ENCODE assay signal across 27 cellular contexts in genomic region chr14:75723716-75724115, GRCh38.
A peak's percentile ranks its signal among the peaks of the same experiment; 100 is the strongest.
DNase-seq lines count a peak whose midpoint lies in the region; ATAC-seq, FAIRE-seq and TF ChIP-seq lines count a peak whose summit lies in the region.
"Had no signal": no experiment of that assay in that cellular context is flagged by ENCODE, and none has a peak within 500 bp of the region (broad histone marks: within the 10 kb centered on the region; RNA-seq: fewer than 3 reads in every experiment).

No MANE protein-coding gene starts in this region.

- H3K27me3 ChIP-seq in right cardiac atrium (ENCODE audit: control insufficient read depth, insufficient read depth): no peaks in the 10 kb centered on the region
- H3K27me3 ChIP-seq: dorsolateral prefrontal cortex, sigmoid colon had no signal

- DNase-seq in Right ventricle myocardium inferior (ENCODE audit: missing footprints) (no peak), right cardiac atrium (no peak), choroid plexus epithelial cell (ENCODE audit: low read depth) (peak; percentile 39), left lobe of liver (ENCODE audit: low spot score) (no peak), urothelium cell line (ENCODE audit: low spot score) (no peak)
- no peak for DNase-seq in stimulated activated naive CD4-positive, alpha-beta T cell (lab: John Stamatoyannopoulos, UW)
- DNase-seq: activated CD4-positive, alpha-beta T cell treated with anti-CD3 and anti-CD28 coated beads for 1 hour; activated CD8-positive, alpha-beta T cell treated with anti-CD3 and anti-CD28 coated beads, Interleukin-2, amount 10 ng/mL, durations not matched to agents 7 days and 5 days; AML-193; aorta; CD8-positive, alpha-beta T cell; dorsolateral prefrontal cortex; glutamatergic neuron; MM.1S; NCI-H2029 treated with DMSO at 0.1 percent for 48 hours; NCI-H69; posterior cingulate gyrus; sigmoid colon; stimulated activated CD4-positive, alpha-beta T cell treated with anti-CD3 and anti-CD28 coated beads, Interleukin-15, amount 100 ng/mL, for 24 hours; stimulated activated naive CD4-positive, alpha-beta T cell treated with Interleukin-2 at 50 U/mL for 16 hours; T-helper 17 cell had no signal

- 37% methylated on average over 1 of the region's 1 CpG for WGBS in right cardiac atrium
- 34% methylated on average over 1 of the region's 1 CpG for WGBS in urinary bladder

- no peaks in the 10 kb centered on the region for H3K36me3 ChIP-seq in urinary bladder (ENCODE audit: insufficient read depth)
- H3K36me3 ChIP-seq: sigmoid colon had no signal

- H3K9me3 ChIP-seq in right cardiac atrium (ENCODE audit: control insufficient read depth, low read length): no peaks in the 10 kb centered on the region
- H3K9me3 ChIP-seq: sigmoid colon, thoracic aorta had no signal

- no peak overlapping the region for H3K27ac ChIP-seq in right cardiac atrium (ENCODE audit: low read length)
- H3K27ac ChIP-seq in urinary bladder (ENCODE audit: low read depth): peak overlapping the region; percentile 6
- H3K27ac ChIP-seq: thoracic aorta had no signal

- TF ChIP-seq CTCF in choroid plexus epithelial cell (conservative IDR thresholded peaks at IDR 0.05; ENCODE audit: low read depth, low read length): no peak

- no peak for FAIRE-seq in urothelium cell line (lab: Jason Lieb, UNC)
- FAIRE-seq: endothelial cell of umbilical vein, H54, K562 had no signal

- H3K4me1 ChIP-seq in right cardiac atrium (ENCODE audit: control insufficient read depth, insufficient read depth, low read length) (peaks cover 6% of the 10 kb centered on the region), urinary bladder (ENCODE audit: insufficient read depth) (no peaks in the 10 kb centered on the region)

- peak; percentile 47 for ATAC-seq in Right ventricle myocardium inferior
- ATAC-seq in right cardiac atrium: no peak
- ATAC-seq in left lobe of liver: peak; percentile 13
- no peak for ATAC-seq in HG03135 (IDR thresholded peaks at IDR 0.05; ENCODE audit: unreplicated experiment)
- ATAC-seq: activated CD8-positive, alpha-beta T cell treated with anti-CD3 and anti-CD28 coated beads, Interleukin-2, amount 10 ng/mL, durations not matched to agents 7 days and 5 days; CD8-positive, alpha-beta T cell; K562; T-helper 17 cell had no signal

- H3K4me3 ChIP-seq in right cardiac atrium (ENCODE audit: low read length): no peak overlapping the region
- H3K4me3 ChIP-seq in choroid plexus epithelial cell (ENCODE audit: low read depth, low read length): no peak overlapping the region
- no peak overlapping the region for H3K4me3 ChIP-seq in urinary bladder (ENCODE audit: low read depth, low read length)
- H3K4me3 ChIP-seq: dorsolateral prefrontal cortex, K562, sigmoid colon, thoracic aorta had no signal

- intact Hi-C loops in Right ventricle myocardium inferior (cut with DNase I) (no loop called here), right cardiac atrium (cut with DNase I) (no loop called here)

Comparison
In these comparisons a context has a peak if more than half of its experiments do, and no peak if none do; other contexts are left out.
1. ATAC-seq: peak in Right ventricle myocardium inferior (single experiment) and left lobe of liver (single experiment); none in right cardiac atrium (0 of 2) and HG03135 (single experiment).